12 cellular contexts compared by ENCODE assay signal in genomic region chr9:133907302-133907880, GRCh38.
"Had no signal": no experiment of that assay in that cellular context is flagged by ENCODE, and none has a peak within 500 bp of the region (broad histone marks: within the 10 kb centered on the region; RNA-seq: fewer than 3 reads in every experiment).

No MANE protein-coding gene starts in this region.

- H3K36me3 ChIP-seq: cardiac muscle cell, thoracic aorta had no signal

- H3K36me3 Mint-ChIP-seq: T-cell had no signal

- H3K27ac Mint-ChIP-seq: activated T-helper 17 cell treated with anti-CD3 and anti-CD28 coated beads, Interleukin-2, amount 50 U/mL, for 72 hours; T-cell had no signal

- H3K4me3 ChIP-seq: cardiac muscle cell, dorsolateral prefrontal cortex, thoracic aorta had no signal

- H3K27ac ChIP-seq: cardiac muscle cell, thoracic aorta had no signal

- H3K27me3 ChIP-seq: cardiac muscle cell, dorsolateral prefrontal cortex had no signal

- H3K4me3 Mint-ChIP-seq: activated T-helper 17 cell treated with anti-CD3 and anti-CD28 coated beads, Interleukin-2, amount 50 U/mL, for 72 hours; T-cell had no signal

- H3K4me1 Mint-ChIP-seq: activated T-helper 17 cell treated with anti-CD3 and anti-CD28 coated beads, Interleukin-2, amount 50 U/mL, for 72 hours; T-cell had no signal

- H3K9me3 Mint-ChIP-seq: activated T-helper 17 cell treated with anti-CD3 and anti-CD28 coated beads, Interleukin-2, amount 50 U/mL, for 72 hours; T-cell had no signal

- ATAC-seq: activated T-helper 17 cell treated with anti-CD3 and anti-CD28 coated beads, Interleukin-2, amount 50 U/mL, for 72 hours; left colon; T-cell had no signal

- H3K9me3 ChIP-seq: thoracic aorta had no signal

- H3K27me3 Mint-ChIP-seq: activated T-helper 17 cell treated with anti-CD3 and anti-CD28 coated beads, Interleukin-2, amount 50 U/mL, for 72 hours; T-cell had no signal

- DNase-seq: activated CD4-positive, CD25-positive, alpha-beta regulatory T cell treated with anti-CD3 and anti-CD28 coated beads, Interleukin-2, amount 50 U/mL, for 72 hours; activated naive CD4-positive, alpha-beta T cell treated with Interleukin-2 at 50 U/mL for 16 hours; dorsolateral prefrontal cortex; left colon; mesendoderm; stimulated activated CD4-positive, alpha-beta T cell treated with anti-CD3 and anti-CD28 coated beads, Interleukin-12 subunit alpha, Interleukin-12 subunit beta, amount 100 ng/mL, for 4 hours; stimulated activated CD4-positive, alpha-beta T cell treated with anti-CD3 and anti-CD28 coated beads, Interleukin-2, amount 100 ng/mL, for 24 hours; T-cell; T-helper 9 cell had no signal
